ENCODE assay signal across 1 cellular context in the genomic region with DNA sequence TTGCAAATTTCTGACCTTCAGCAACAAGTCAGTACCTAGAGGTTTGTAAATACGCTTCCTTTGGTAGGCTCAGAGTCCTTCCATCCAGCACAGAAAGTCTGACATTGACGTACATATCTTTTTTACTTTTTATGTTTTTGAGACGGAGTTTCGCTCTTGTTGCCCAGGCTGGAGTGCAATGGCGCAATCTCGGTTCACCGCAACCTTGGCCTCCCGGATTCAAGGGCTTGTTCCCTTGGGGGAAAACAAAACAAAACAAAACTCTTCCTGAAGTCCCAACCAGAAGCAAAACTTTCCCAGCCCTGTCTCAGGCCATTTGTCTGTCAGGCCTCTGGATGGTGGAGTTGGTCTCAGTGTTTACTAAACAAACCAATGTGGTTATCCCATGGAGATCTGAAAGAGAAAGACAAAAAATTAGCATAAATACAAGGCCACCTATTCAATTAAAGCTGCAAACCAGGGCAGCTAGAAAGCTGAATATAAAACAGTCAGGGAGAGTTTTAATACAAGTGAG.
TF ChIP-seq lines count a peak whose summit lies in the region.

No MANE protein-coding gene starts in this region.

TF ChIP-seq in HEK293, 187 proteins besides CTCF, POLR2A, EP300 and RAD21 (continued from another document):
- TF ChIP-seq, protein P1, sequence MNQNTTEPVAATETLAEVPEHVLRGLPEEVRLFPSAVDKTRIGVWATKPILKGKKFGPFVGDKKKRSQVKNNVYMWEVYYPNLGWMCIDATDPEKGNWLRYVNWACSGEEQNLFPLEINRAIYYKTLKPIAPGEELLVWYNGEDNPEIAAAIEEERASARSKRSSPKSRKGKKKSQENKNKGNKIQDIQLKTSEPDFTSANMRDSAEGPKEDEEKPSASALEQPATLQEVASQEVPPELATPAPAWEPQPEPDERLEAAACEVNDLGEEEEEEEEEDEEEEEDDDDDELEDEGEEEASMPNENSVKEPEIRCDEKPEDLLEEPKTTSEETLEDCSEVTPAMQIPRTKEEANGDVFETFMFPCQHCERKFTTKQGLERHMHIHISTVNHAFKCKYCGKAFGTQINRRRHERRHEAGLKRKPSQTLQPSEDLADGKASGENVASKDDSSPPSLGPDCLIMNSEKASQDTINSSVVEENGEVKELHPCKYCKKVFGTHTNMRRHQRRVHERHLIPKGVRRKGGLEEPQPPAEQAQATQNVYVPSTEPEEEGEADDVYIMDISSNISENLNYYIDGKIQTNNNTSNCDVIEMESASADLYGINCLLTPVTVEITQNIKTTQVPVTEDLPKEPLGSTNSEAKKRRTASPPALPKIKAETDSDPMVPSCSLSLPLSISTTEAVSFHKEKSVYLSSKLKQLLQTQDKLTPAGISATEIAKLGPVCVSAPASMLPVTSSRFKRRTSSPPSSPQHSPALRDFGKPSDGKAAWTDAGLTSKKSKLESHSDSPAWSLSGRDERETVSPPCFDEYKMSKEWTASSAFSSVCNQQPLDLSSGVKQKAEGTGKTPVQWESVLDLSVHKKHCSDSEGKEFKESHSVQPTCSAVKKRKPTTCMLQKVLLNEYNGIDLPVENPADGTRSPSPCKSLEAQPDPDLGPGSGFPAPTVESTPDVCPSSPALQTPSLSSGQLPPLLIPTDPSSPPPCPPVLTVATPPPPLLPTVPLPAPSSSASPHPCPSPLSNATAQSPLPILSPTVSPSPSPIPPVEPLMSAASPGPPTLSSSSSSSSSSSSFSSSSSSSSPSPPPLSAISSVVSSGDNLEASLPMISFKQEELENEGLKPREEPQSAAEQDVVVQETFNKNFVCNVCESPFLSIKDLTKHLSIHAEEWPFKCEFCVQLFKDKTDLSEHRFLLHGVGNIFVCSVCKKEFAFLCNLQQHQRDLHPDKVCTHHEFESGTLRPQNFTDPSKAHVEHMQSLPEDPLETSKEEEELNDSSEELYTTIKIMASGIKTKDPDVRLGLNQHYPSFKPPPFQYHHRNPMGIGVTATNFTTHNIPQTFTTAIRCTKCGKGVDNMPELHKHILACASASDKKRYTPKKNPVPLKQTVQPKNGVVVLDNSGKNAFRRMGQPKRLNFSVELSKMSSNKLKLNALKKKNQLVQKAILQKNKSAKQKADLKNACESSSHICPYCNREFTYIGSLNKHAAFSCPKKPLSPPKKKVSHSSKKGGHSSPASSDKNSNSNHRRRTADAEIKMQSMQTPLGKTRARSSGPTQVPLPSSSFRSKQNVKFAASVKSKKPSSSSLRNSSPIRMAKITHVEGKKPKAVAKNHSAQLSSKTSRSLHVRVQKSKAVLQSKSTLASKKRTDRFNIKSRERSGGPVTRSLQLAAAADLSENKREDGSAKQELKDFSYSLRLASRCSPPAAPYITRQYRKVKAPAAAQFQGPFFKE (tag by site-specific recombination; IDR thresholded peaks at IDR 0.05; ENCODE audit: borderline replicate concordance), result no peak
- TF ChIP-seq, protein P2, sequence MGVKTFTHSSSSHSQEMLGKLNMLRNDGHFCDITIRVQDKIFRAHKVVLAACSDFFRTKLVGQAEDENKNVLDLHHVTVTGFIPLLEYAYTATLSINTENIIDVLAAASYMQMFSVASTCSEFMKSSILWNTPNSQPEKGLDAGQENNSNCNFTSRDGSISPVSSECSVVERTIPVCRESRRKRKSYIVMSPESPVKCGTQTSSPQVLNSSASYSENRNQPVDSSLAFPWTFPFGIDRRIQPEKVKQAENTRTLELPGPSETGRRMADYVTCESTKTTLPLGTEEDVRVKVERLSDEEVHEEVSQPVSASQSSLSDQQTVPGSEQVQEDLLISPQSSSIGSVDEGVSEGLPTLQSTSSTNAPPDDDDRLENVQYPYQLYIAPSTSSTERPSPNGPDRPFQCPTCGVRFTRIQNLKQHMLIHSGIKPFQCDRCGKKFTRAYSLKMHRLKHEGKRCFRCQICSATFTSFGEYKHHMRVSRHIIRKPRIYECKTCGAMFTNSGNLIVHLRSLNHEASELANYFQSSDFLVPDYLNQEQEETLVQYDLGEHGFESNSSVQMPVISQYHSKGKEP (tag by site-specific recombination; IDR thresholded peaks at IDR 0.05), result no peak
